In genomic region chr22:43895986-43896645, GRCh38 we compare ENCODE assay signal across 19 cellular contexts. TPM values are rescaled to one million over a fixed set of nuclear protein-coding genes. Genes with fewer than 3 reads are reported as not detected.
"Had no signal": no experiment of that assay in that cellular context is flagged by ENCODE, and none has a peak within 500 bp of the region (broad histone marks: within the 10 kb centered on the region; RNA-seq: fewer than 3 reads in every experiment).

No MANE protein-coding gene starts in this region.

- H3K9me3 Mint-ChIP-seq: activated naive CD4-positive, alpha-beta T cell treated with anti-CD3 and anti-CD28 coated beads, Interleukin-2, amount 50 U/mL, for 24 hours; T-helper 1 cell treated with Interleukin-12 subunit alpha and Interleukin-12 subunit beta and Interleukin-4 antibody, amounts not matched to agents 30 μg/mL and 1 μg/mL, for 36 hours had no signal

- H3K4me3 ChIP-seq: esophagus muscularis mucosa, left ventricle myocardium inferior, right atrium auricular region, skin epidermis, tibial nerve had no signal

- FAIRE-seq: endometrium, keratinocyte, TTC549 had no signal

- H3K9me3 ChIP-seq: esophagus muscularis mucosa, left ventricle myocardium inferior, right atrium auricular region, tibial nerve had no signal

- DNase-seq: amniotic stem cell, foreskin fibroblast, glutamatergic neuron, left ventricle myocardium inferior had no signal

- H3K36me3 ChIP-seq: esophagus muscularis mucosa, left ventricle myocardium inferior, right atrium auricular region, tibial nerve had no signal

- H3K4me1 Mint-ChIP-seq: activated naive CD4-positive, alpha-beta T cell treated with anti-CD3 and anti-CD28 coated beads, Interleukin-2, amount 50 U/mL, for 24 hours had no signal

- ATAC-seq: activated CD4-positive, CD25-positive, alpha-beta regulatory T cell treated with anti-CD3 and anti-CD28 coated beads, Interleukin-2, amount 50 U/mL, for 24 hours; SK-N-SH treated with all-trans-retinoic acid at 6 μM for 48 hours had no signal

- H3K4me3 Mint-ChIP-seq: activated naive CD4-positive, alpha-beta T cell treated with anti-CD3 and anti-CD28 coated beads, Interleukin-2, amount 50 U/mL, for 24 hours; T-helper 1 cell treated with Interleukin-12 subunit alpha and Interleukin-12 subunit beta and Interleukin-4 antibody, amounts not matched to agents 30 μg/mL and 1 μg/mL, for 36 hours had no signal

- H3K27ac ChIP-seq: esophagus muscularis mucosa, left ventricle myocardium inferior, right atrium auricular region, skin epidermis, tibial nerve had no signal

- H3K27ac Mint-ChIP-seq: activated naive CD4-positive, alpha-beta T cell treated with anti-CD3 and anti-CD28 coated beads, Interleukin-2, amount 50 U/mL, for 24 hours; T-helper 1 cell treated with Interleukin-12 subunit alpha and Interleukin-12 subunit beta and Interleukin-4 antibody, amounts not matched to agents 30 μg/mL and 1 μg/mL, for 36 hours had no signal

- H3K36me3 Mint-ChIP-seq: activated naive CD4-positive, alpha-beta T cell treated with anti-CD3 and anti-CD28 coated beads, Interleukin-2, amount 50 U/mL, for 24 hours had no signal

RNA-seq across cellular contexts. Expression of gene PNPLA5, which starts 4.3 kb away (rescaled TPM):
- total RNA-seq: chondrocyte, dermis microvascular lymphatic vessel endothelial cell, esophagus muscularis mucosa, left ventricle myocardium inferior, mesenteric fat pad, myocyte, right atrium auricular region, tibial nerve had no signal
- polyA plus RNA-seq: keratinocyte had no signal

RNA-seq across cellular contexts. Expression of gene PNPLA3, which starts 27.5 kb away (rescaled TPM):
- total RNA-seq: left ventricle myocardium inferior had no signal

RNA-seq across cellular contexts. Expression of gene SULT4A1, which starts 33.8 kb away (rescaled TPM):
- total RNA-seq: dermis microvascular lymphatic vessel endothelial cell, myocyte had no signal
